ENCODE assay signal across 18 cellular contexts in genomic region chr1:244181867-244182266, GRCh38.
DNase-seq lines count a peak whose midpoint lies in the region; ATAC-seq and TF ChIP-seq lines count a peak whose summit lies in the region.
"Had no signal": no experiment of that assay in that cellular context is flagged by ENCODE, and none has a peak within 500 bp of the region (broad histone marks: within the 10 kb centered on the region; RNA-seq: fewer than 3 reads in every experiment).

No MANE protein-coding gene starts in this region.

- H3K18ac ChIP-seq in IMR-90 (ENCODE audit: low read depth, low read length) (no peak overlapping the region), neuronal stem cell (ENCODE audit: low read length) (no peak overlapping the region)

- H2AK5ac ChIP-seq in IMR-90 (ENCODE audit: low read depth, low read length) (no peak overlapping the region), neuronal stem cell (ENCODE audit: low read depth, low read length) (no peak overlapping the region)

- H3K36me3 Mint-ChIP-seq in type B pancreatic cell, result no peaks in the 10 kb centered on the region
- H3K36me3 Mint-ChIP-seq: CD4-positive, CD25-positive, alpha-beta regulatory T cell; CD8-positive, alpha-beta T cell had no signal

- H3K4me3 Mint-ChIP-seq in type B pancreatic cell, result no peak overlapping the region
- H3K4me3 Mint-ChIP-seq: CD4-positive, CD25-positive, alpha-beta regulatory T cell; CD8-positive, alpha-beta T cell had no signal

- intact Hi-C loops in IMR-90 (cut with micrococcal nuclease), result no loop called here

- no peaks in the 10 kb centered on the region for H4K20me1 ChIP-seq in IMR-90 (ENCODE audit: insufficient read depth, low read length)
- H4K20me1 ChIP-seq: BLaER1 had no signal

- no peak for TF ChIP-seq CTCF in IMR-90 (conservative IDR thresholded peaks at IDR 0.05; ENCODE audit: low read depth, low read length)
- no peak for TF ChIP-seq CTCF in type B pancreatic cell (conservative IDR thresholded peaks at IDR 0.05)

- H3K27ac Mint-ChIP-seq in type B pancreatic cell, result no peak overlapping the region
- H3K27ac Mint-ChIP-seq: CD4-positive, CD25-positive, alpha-beta regulatory T cell; CD8-positive, alpha-beta T cell had no signal

- H3K4me3 ChIP-seq in IMR-90 (ENCODE audit: insufficient read depth, low read depth, low read length) (no peak overlapping the region), neuronal stem cell (ENCODE audit: low read length in 2 of 2) (no peak overlapping the region)
- H3K4me3 ChIP-seq: BLaER1, GM23248 had no signal

- CTCF ChIA-PET in IMR-90 (lab: Yijun Ruan, JAX), result no interaction called here

- H3K9me3 Mint-ChIP-seq in type B pancreatic cell, result no peaks in the 10 kb centered on the region
- H3K9me3 Mint-ChIP-seq: CD8-positive, alpha-beta T cell had no signal

- H3K4me1 ChIP-seq in IMR-90 (ENCODE audit: control insufficient read depth, insufficient read depth, low read length) (0 out of 2 replicates have a peak, but pooled peaks cover 1% of the 10 kb centered on the region), neuronal stem cell (ENCODE audit: control insufficient read depth in 2 of 2, insufficient read depth in 1 of 2, low read depth in 1 of 2, low read length in 2 of 2) (peaks cover 0 to 4% of the 10 kb centered on the region in 2 donors)
- H3K4me1 ChIP-seq: BLaER1 had no signal

- no TSS peak for BruUV-seq in IMR-90 (replicated peaks; lab: Mats Ljungman, UMichigan)

- no peak overlapping the region for H3K4ac ChIP-seq in IMR-90 (ENCODE audit: low read depth, low read length)
- no peak overlapping the region for H3K4ac ChIP-seq in neuronal stem cell (ENCODE audit: low read length)

- H2AFZ ChIP-seq in IMR-90 (replicated peaks; ENCODE audit: low read length, poor library complexity) (peak overlapping the region; percentile 6), neuronal stem cell (ENCODE audit: low read length) (peak overlapping the region; percentile 24)
- H2AFZ ChIP-seq: GM23248 had no signal

- no peak overlapping the region for H3K27ac ChIP-seq in IMR-90 (ENCODE audit: insufficient read depth, low read length)
- no peak overlapping the region for H3K27ac ChIP-seq in neuronal stem cell (replicated peaks; ENCODE audit: low read length)
- H3K27ac ChIP-seq: BLaER1, C4-2B, GM23248 had no signal

- no peak overlapping the region for H2BK15ac ChIP-seq in IMR-90 (ENCODE audit: low read depth, low read length)
- no peak overlapping the region for H2BK15ac ChIP-seq in neuronal stem cell (ENCODE audit: low read length)

- H4K8ac ChIP-seq in IMR-90 (ENCODE audit: low read depth in 2 of 2, low read length in 2 of 2) (no peak overlapping the region), neuronal stem cell (ENCODE audit: low read depth, low read length) (no peak overlapping the region)

- no peak overlapping the region for H2BK12ac ChIP-seq in neuronal stem cell (ENCODE audit: low read length)

- dilution Hi-C loops in IMR-90 (cut with HindIII; ENCODE audit: low sequenced_read_pairs, unreplicated experiment), result no loop called here

- H3K56ac ChIP-seq in IMR-90 (ENCODE audit: extremely low read depth, insufficient read depth, low read length), result no peak overlapping the region

- H3K27me3 Mint-ChIP-seq in type B pancreatic cell, result no peaks in the 10 kb centered on the region
- H3K27me3 Mint-ChIP-seq: CD4-positive, CD25-positive, alpha-beta regulatory T cell had no signal

- no peak for TF ChIP-seq RAD21 in IMR-90 (IDR thresholded peaks at IDR 0.05; ENCODE audit: low read length)

- in situ Hi-C loops in IMR-90 (cut with MboI; ENCODE audit: low sequenced_read_pairs), result no loop called here

- no peak overlapping the region for H2AK9ac ChIP-seq in IMR-90 (replicated peaks; ENCODE audit: low read depth, low read length, poor library complexity)

- no peak for TF ChIP-seq POLR2A in IMR-90 (IDR thresholded peaks at IDR 0.05; ENCODE audit: low read depth, low read length)

- POLR2A ChIA-PET in IMR-90 (lab: Charles Lee; ENCODE audit: unreplicated experiment), result no interaction called here

- no peaks in the 10 kb centered on the region for H3K4me1 Mint-ChIP-seq in type B pancreatic cell (ENCODE audit: unreplicated experiment)
- H3K4me1 Mint-ChIP-seq: CD4-positive, CD25-positive, alpha-beta regulatory T cell had no signal

- no peaks in the 10 kb centered on the region; the same call in 1 of the 2 replicates for H3K27me3 ChIP-seq in IMR-90 (ENCODE audit: control insufficient read depth, insufficient read depth, low read length)
- no peaks in the 10 kb centered on the region for H3K27me3 ChIP-seq in neuronal stem cell (ENCODE audit: control insufficient read depth in 3 of 3, insufficient read depth in 3 of 3, low read depth in 1 of 3, low read length in 3 of 3)
- H3K27me3 ChIP-seq: BLaER1 had no signal

- H2BK120ac ChIP-seq in IMR-90 (ENCODE audit: low read depth, low read length) (no peak overlapping the region), neuronal stem cell (ENCODE audit: low read depth, low read length) (no peak overlapping the region)

- H2BK5ac ChIP-seq in IMR-90 (ENCODE audit: low read depth, low read length, poor library complexity, severe bottlenecking) (no peak overlapping the region), neuronal stem cell (ENCODE audit: low read length) (no peak overlapping the region)

- H3K36me3 ChIP-seq in IMR-90 (ENCODE audit: control insufficient read depth, insufficient read depth, low read length) (no peaks in the 10 kb centered on the region), neuronal stem cell (replicated peaks in 1 of 2; ENCODE audit: control insufficient read depth in 2 of 2, insufficient read depth in 2 of 2, low read length in 2 of 2) (no peaks in the 10 kb centered on the region)
- H3K36me3 ChIP-seq: BLaER1 had no signal

- H3K23ac ChIP-seq in IMR-90 (ENCODE audit: low read depth, low read length) (no peak overlapping the region), neuronal stem cell (ENCODE audit: low read depth, low read length, poor library complexity) (no peak overlapping the region)

- DNase-seq in IMR-90 (no peak), cerebellar nuclear complex (lab: John Stamatoyannopoulos, UW) (peak; percentile 19 to 69), neuronal stem cell (ENCODE audit: low spot score) (no peak), epidermal melanocyte (ENCODE audit: insufficient read length, low spot score) (no peak), type B pancreatic cell (ENCODE audit: extremely low spot score, unreplicated experiment) (no peak)
- DNase-seq: CD4-positive, CD25-positive, alpha-beta regulatory T cell; CD8-positive, alpha-beta T cell; DMS 273 treated with DMSO at 0.1 percent for 48 hours; DMS79; EL; GF-D8; GM23248; H7; HCEC 1CT had no signal

- H4K91ac ChIP-seq in IMR-90 (ENCODE audit: insufficient read depth, low read depth, low read length) (no peak overlapping the region), neuronal stem cell (ENCODE audit: low read depth, low read length, poor library complexity) (no peak overlapping the region)

- H3K9me1 ChIP-seq in IMR-90 (ENCODE audit: insufficient read depth, low read length), result no peaks in the 10 kb centered on the region; the same call in 1 of the 2 replicates

- ATAC-seq in IMR-90 (ENCODE audit: low read depth) (no peak), HG02798 (IDR thresholded peaks at IDR 0.05; ENCODE audit: poor library complexity, unreplicated experiment) (no peak), GM19324 (IDR thresholded peaks at IDR 0.05; ENCODE audit: low FRiP score, unreplicated experiment) (no peak)
- ATAC-seq: CD8-positive, alpha-beta T cell had no signal

- H3K79me1 ChIP-seq in IMR-90 (ENCODE audit: low read depth in 1 of 2, low read length in 2 of 2), result no peaks in the 10 kb centered on the region
- no peaks in the 10 kb centered on the region for H3K79me1 ChIP-seq in neuronal stem cell (ENCODE audit: low read depth, low read length)

- H2BK20ac ChIP-seq in IMR-90 (ENCODE audit: low read depth, low read length), result no peak overlapping the region

- H3K4me2 ChIP-seq in IMR-90 (ENCODE audit: low read depth, low read length), result no peak overlapping the region
- no peak overlapping the region for H3K4me2 ChIP-seq in neuronal stem cell (ENCODE audit: insufficient read depth, low read length, poor library complexity, severe bottlenecking)
- H3K4me2 ChIP-seq: BLaER1 had no signal

- H3K14ac ChIP-seq in IMR-90 (replicated peaks; ENCODE audit: low read depth, low read length) (no peak overlapping the region), neuronal stem cell (ENCODE audit: low read length) (no peak overlapping the region)

- H4K5ac ChIP-seq in IMR-90 (ENCODE audit: low read depth, low read length), result no peak overlapping the region

- H3K9ac ChIP-seq in IMR-90 (ENCODE audit: low read depth, low read length) (no peak overlapping the region), neuronal stem cell (ENCODE audit: low read depth, low read length, poor library complexity) (no peak overlapping the region)
- H3K9ac ChIP-seq: BLaER1, GM23248 had no signal

- 90% methylated on average over 7 of the region's 12 CpGs; no CpG with 5 or more reads in 1 of the 2 experiments for WGBS in IMR-90 (ENCODE audit: extremely low coverage in 2 of 2, insufficient read length in 1 of 2), 2 experiments
- no CpG with 5 or more reads among the region's 12 CpGs for WGBS in neuronal stem cell (ENCODE audit: extremely low coverage in 2 of 2, insufficient read length in 2 of 2, insufficient replicate concordance in 1 of 2), 2 donors

- H3K9me3 ChIP-seq in IMR-90 (ENCODE audit: control insufficient read depth, insufficient read depth, low read length), result no peaks in the 10 kb centered on the region
- no peaks in the 10 kb centered on the region for H3K9me3 ChIP-seq in neuronal stem cell (replicated peaks in 1 of 2; ENCODE audit: control insufficient read depth in 2 of 2, insufficient read depth in 1 of 2, low read depth in 1 of 2, low read length in 2 of 2)
- H3K9me3 ChIP-seq: BLaER1 had no signal

TF ChIP-seq in IMR-90, 13 proteins besides CTCF, POLR2A, EP300 and RAD21 (continues in another document):
- no peak for TF ChIP-seq RCOR1 (IDR thresholded peaks at IDR 0.05; ENCODE audit: insufficient replicate concordance, low read length)
- no peak for TF ChIP-seq SMC3 (IDR thresholded peaks at IDR 0.05; ENCODE audit: low read depth, low read length)
- no peak for TF ChIP-seq ELK1 (IDR thresholded peaks at IDR 0.05; ENCODE audit: borderline replicate concordance, low read depth, low read length)
- TF ChIP-seq CHD1 (IDR thresholded peaks at IDR 0.05; ENCODE audit: low read depth, low read length), result no peak

Comparison
In these comparisons a context has a peak if more than half of its experiments do, and no peak if none do; other contexts are left out.
1. DNase-seq: peak in cerebellar nuclear complex (2 of 2); none in IMR-90 (single experiment), neuronal stem cell (single experiment), epidermal melanocyte (single experiment) and type B pancreatic cell (single experiment).